In genomic region chrX:24147165-24147564, GRCh38 we compare ENCODE assay signal across 12 cellular contexts. TPM values are rescaled to one million over a fixed set of nuclear protein-coding genes. Genes with fewer than 3 reads are reported as not detected.
DNase-seq lines count a peak whose midpoint lies in the region; ATAC-seq and TF ChIP-seq lines count a peak whose summit lies in the region.
"Had no signal": no experiment of that assay in that cellular context is flagged by ENCODE, and none has a peak within 500 bp of the region (broad histone marks: within the 10 kb centered on the region; RNA-seq: fewer than 3 reads in every experiment).

No MANE protein-coding gene starts in this region.

- peak overlapping the region; percentile 81 for H3K27ac Mint-ChIP-seq in activated T-helper 2 cell treated with anti-CD3 and anti-CD28 coated beads, Interferon-gamma antibody, Interleukin-2, Interleukin-4, amounts not matched to agents 10 μg/mL and 5 μg/mL and 100 μg/mL, durations not matched to agents 14 hours and 24 hours and 36 hours
- H3K27ac Mint-ChIP-seq in type B pancreatic cell = peak overlapping the region; percentile 87

- ATAC-seq in heart left ventricle = no peak

- H3K4me3 ChIP-seq in heart left ventricle = no peak overlapping the region
- no peak overlapping the region for H3K4me3 ChIP-seq in muscle layer of duodenum (ENCODE audit: low read depth in 1 of 2, low read length in 2 of 2)
- H3K4me3 ChIP-seq: HAP-1 had no signal

- H3K4me3 Mint-ChIP-seq in activated T-helper 2 cell treated with anti-CD3 and anti-CD28 coated beads, Interferon-gamma antibody, Interleukin-2, Interleukin-4, amounts not matched to agents 10 μg/mL and 5 μg/mL and 100 μg/mL, durations not matched to agents 14 hours and 24 hours and 36 hours (ENCODE audit: low read depth) = no peak overlapping the region
- peak overlapping the region; percentile 69 for H3K4me3 Mint-ChIP-seq in type B pancreatic cell

- no peaks in the 10 kb centered on the region for H3K9me3 Mint-ChIP-seq in activated T-helper 2 cell treated with anti-CD3 and anti-CD28 coated beads, Interferon-gamma antibody, Interleukin-2, Interleukin-4, amounts not matched to agents 10 μg/mL and 5 μg/mL and 100 μg/mL, durations not matched to agents 14 hours and 24 hours and 36 hours
- H3K9me3 Mint-ChIP-seq in type B pancreatic cell = no peaks in the 10 kb centered on the region
- H3K9me3 Mint-ChIP-seq: CD14-positive monocyte had no signal

- TF ChIP-seq POLR2A in heart left ventricle (IDR thresholded peaks at IDR 0.05) = no peak

- no peaks in the 10 kb centered on the region for H3K9me3 ChIP-seq in heart left ventricle
- H3K9me3 ChIP-seq in muscle layer of duodenum (ENCODE audit: control insufficient read depth in 1 of 2, low read length in 2 of 2) = no peaks in the 10 kb centered on the region
- H3K9me3 ChIP-seq: HAP-1 had no signal

- intact Hi-C loops in heart left ventricle (cut with DNase I) = loop anchor here in 1 of 10 donors (10.0 kb wide), 1 partner anchor 62 kb away; no protein-coding TSS in a partner anchor
- intact Hi-C loops in cardiac septum (cut with DNase I) = no loop called here
- intact Hi-C loops in activated T-helper 2 cell treated with anti-CD3 and anti-CD28 coated beads, Interferon-gamma antibody, Interleukin-2, Interleukin-4, amounts not matched to agents 10 μg/mL and 5 μg/mL and 100 μg/mL, durations not matched to agents 14 hours and 24 hours and 36 hours (cut with micrococcal nuclease) = loop anchor here (5.0 to 10.0 kb wide), 2 partner anchors 45 to 482 kb away; partner anchors contain the start of gene PRDX4

- H3K27me3 Mint-ChIP-seq in activated T-helper 2 cell treated with anti-CD3 and anti-CD28 coated beads, Interferon-gamma antibody, Interleukin-2, Interleukin-4, amounts not matched to agents 10 μg/mL and 5 μg/mL and 100 μg/mL, durations not matched to agents 14 hours and 24 hours and 36 hours (ENCODE audit: low read depth) = no peaks in the 10 kb centered on the region
- H3K27me3 Mint-ChIP-seq in type B pancreatic cell = no peaks in the 10 kb centered on the region

- H3K27me3 ChIP-seq in heart left ventricle (no peaks in the 10 kb centered on the region), muscle layer of duodenum (ENCODE audit: low read depth, low read length) (no peaks in the 10 kb centered on the region)

- H3K36me3 Mint-ChIP-seq in activated T-helper 2 cell treated with anti-CD3 and anti-CD28 coated beads, Interferon-gamma antibody, Interleukin-2, Interleukin-4, amounts not matched to agents 10 μg/mL and 5 μg/mL and 100 μg/mL, durations not matched to agents 14 hours and 24 hours and 36 hours (ENCODE audit: low read depth) = peaks cover 14% of the 10 kb centered on the region
- H3K36me3 Mint-ChIP-seq in type B pancreatic cell = peaks cover 8% of the 10 kb centered on the region

- peaks cover 34% of the 10 kb centered on the region for H3K4me1 Mint-ChIP-seq in activated T-helper 2 cell treated with anti-CD3 and anti-CD28 coated beads, Interferon-gamma antibody, Interleukin-2, Interleukin-4, amounts not matched to agents 10 μg/mL and 5 μg/mL and 100 μg/mL, durations not matched to agents 14 hours and 24 hours and 36 hours (ENCODE audit: low read depth)
- H3K4me1 Mint-ChIP-seq in type B pancreatic cell (ENCODE audit: unreplicated experiment) = peaks cover 52% of the 10 kb centered on the region

- H3K36me3 ChIP-seq in heart left ventricle (no peaks in the 10 kb centered on the region), muscle layer of duodenum (ENCODE audit: control insufficient read depth in 1 of 2, insufficient read depth in 2 of 2, low read length in 2 of 2) (peaks cover 0 to 8% of the 10 kb centered on the region in 2 donors)
- H3K36me3 ChIP-seq: HAP-1 had no signal

- DNase-seq in heart left ventricle (no peak), cardiac septum (ENCODE audit: low spot score) (no peak), type B pancreatic cell (ENCODE audit: extremely low spot score, unreplicated experiment) (no peak), SKM-1 treated with dmso at 0.1 percent for 144 hours (lab: John Stamatoyannopoulos, UW; ENCODE audit: unreplicated experiment) (no peak), NCI-H128 (lab: John Stamatoyannopoulos, UW; ENCODE audit: unreplicated experiment) (no peak)
- DNase-seq in activated T-helper 2 cell treated with anti-CD3 and anti-CD28 coated beads, Interferon-gamma antibody, Interleukin-2, Interleukin-4, amounts not matched to agents 10 μg/mL and 5 μg/mL and 100 μg/mL, durations not matched to agents 14 hours and 24 hours and 36 hours (ENCODE audit: low spot score) = no peak
- no peak for DNase-seq in stimulated activated CD4-positive, alpha-beta T cell treated with anti-CD3 and anti-CD28 coated beads, Interleukin-2, amount 100 ng/mL, for 24 hours
- DNase-seq: activated CD4-positive, CD25-positive, alpha-beta regulatory T cell treated with anti-CD3 and anti-CD28 coated beads, Interleukin-2, amount 50 U/mL, for 72 hours; NCI-H524 treated with DMSO at 0.1 percent for 48 hours had no signal

- H3K27ac ChIP-seq in heart left ventricle = peak overlapping the region in 11 of 12 donors; percentile 20 to 99 (median 97)
- peak overlapping the region; percentile 75 for H3K27ac ChIP-seq in muscle layer of duodenum (ENCODE audit: low read length)

- H3K4me1 ChIP-seq in heart left ventricle (peaks cover 0 to 48% (median 24%) of the 10 kb centered on the region in 12 donors), muscle layer of duodenum (ENCODE audit: control insufficient read depth in 1 of 2, insufficient read depth in 2 of 2, low read length in 2 of 2) (peaks cover 0 to 7% of the 10 kb centered on the region in 2 donors)

- TF ChIP-seq CTCF in heart left ventricle (IDR thresholded peaks at IDR 0.05) (no peak), type B pancreatic cell (conservative IDR thresholded peaks at IDR 0.05) (no peak)

RNA-seq across cellular contexts. Expression of gene ZFX, which starts 2.4 kb away (rescaled TPM):
- 10 to 100 TPM; 29.5 to 70.5 (median 44.8) TPM for total RNA-seq in heart left ventricle
- polyA plus RNA-seq in heart left ventricle = 1 to 10 TPM; 6.4 to 6.9 TPM
- total RNA-seq in cardiac septum = 57.2 TPM
- total RNA-seq in activated T-helper 2 cell treated with anti-CD3 and anti-CD28 coated beads, Interferon-gamma antibody, Interleukin-2, Interleukin-4, amounts not matched to agents 10 μg/mL and 5 μg/mL and 100 μg/mL, durations not matched to agents 14 hours and 24 hours and 36 hours = 34.1 and 37.0 TPM in 2 replicates
- 68.8 and 79.7 TPM in 2 replicates for total RNA-seq in type B pancreatic cell (ENCODE audit: low replicate concordance)
